In the genomic region with DNA sequence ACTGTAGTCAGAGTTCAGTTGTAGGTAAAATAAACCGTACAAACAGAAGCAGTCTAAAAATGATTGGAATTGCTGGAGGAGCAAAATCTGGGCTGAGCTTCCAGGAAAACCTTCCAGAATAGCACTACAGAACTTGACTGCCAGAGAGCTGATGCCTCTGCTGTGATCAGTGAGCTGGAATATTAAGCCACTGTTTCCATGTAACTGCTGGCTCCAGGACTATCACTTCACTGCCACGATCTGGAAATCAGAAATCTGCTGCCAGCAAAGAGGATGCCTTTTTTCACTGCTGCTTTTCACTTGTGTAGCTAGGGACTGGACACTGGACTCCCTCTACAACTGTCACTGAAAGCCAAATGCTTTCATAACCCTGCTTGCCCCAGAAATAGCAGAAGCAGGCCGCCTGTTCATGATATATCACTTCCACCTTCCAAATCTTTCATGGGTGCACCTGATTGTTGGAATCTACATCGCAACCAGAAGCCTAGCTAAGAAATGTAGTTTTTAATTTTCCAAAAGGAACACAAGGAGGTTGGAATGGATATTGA, we compare ENCODE assay signal across 18 cellular contexts.
"Had no signal": no experiment of that assay in that cellular context is flagged by ENCODE, and none has a peak within 500 bp of the region (broad histone marks: within the 10 kb centered on the region; RNA-seq: fewer than 3 reads in every experiment).

No MANE protein-coding gene starts in this region.

- H3K9me3 Mint-ChIP-seq: activated CD4-positive, alpha-beta T cell treated with anti-CD3 and anti-CD28 coated beads, Interleukin-2, amount 10 ng/mL, durations not matched to agents 24 days and 14 days; activated naive CD4-positive, alpha-beta T cell treated with anti-CD3 and anti-CD28 coated beads, Interleukin-2, amount 50 U/mL, for 24 hours; activated T-helper 2 cell treated with anti-CD3 and anti-CD28 coated beads, Interferon-gamma antibody, Interleukin-2, Interleukin-4, amounts not matched to agents 10 μg/mL and 5 μg/mL and 100 μg/mL, durations not matched to agents 14 hours and 24 hours and 36 hours; T-helper 1 cell treated with Interleukin-12 subunit alpha and Interleukin-12 subunit beta and Interleukin-4 antibody, amounts not matched to agents 30 μg/mL and 1 μg/mL, for 36 hours; WTC11 had no signal

- H3K9me3 ChIP-seq: esophagus squamous epithelium had no signal

- H3K4me3 ChIP-seq: dorsolateral prefrontal cortex, esophagus squamous epithelium had no signal

- H3K27me3 ChIP-seq: esophagus squamous epithelium had no signal

- H3K36me3 Mint-ChIP-seq: activated naive CD4-positive, alpha-beta T cell treated with anti-CD3 and anti-CD28 coated beads, Interleukin-2, amount 50 U/mL, for 24 hours; brain; WTC11 had no signal

- H3K36me3 ChIP-seq: esophagus squamous epithelium had no signal

- H3K4me3 Mint-ChIP-seq: activated CD4-positive, alpha-beta T cell treated with anti-CD3 and anti-CD28 coated beads, Interleukin-2, amount 10 ng/mL, durations not matched to agents 24 days and 14 days; activated naive CD4-positive, alpha-beta T cell treated with anti-CD3 and anti-CD28 coated beads, Interleukin-2, amount 50 U/mL, for 24 hours; brain; nephron progenitor cell; T-helper 1 cell treated with Interleukin-12 subunit alpha and Interleukin-12 subunit beta and Interleukin-4 antibody, amounts not matched to agents 30 μg/mL and 1 μg/mL, for 36 hours; WTC11 had no signal

- H3K27me3 Mint-ChIP-seq: activated naive CD4-positive, alpha-beta T cell treated with anti-CD3 and anti-CD28 coated beads, Interleukin-2, amount 50 U/mL, for 24 hours had no signal

- H3K4me1 ChIP-seq: esophagus squamous epithelium had no signal

- FAIRE-seq: endometrium, urothelium cell line had no signal

- ATAC-seq: left lobe of liver, WTC11 had no signal

- H3K27ac Mint-ChIP-seq: activated CD4-positive, alpha-beta T cell treated with anti-CD3 and anti-CD28 coated beads, Interleukin-2, amount 10 ng/mL, durations not matched to agents 24 days and 14 days; activated naive CD4-positive, alpha-beta T cell treated with anti-CD3 and anti-CD28 coated beads, Interleukin-2, amount 50 U/mL, for 24 hours; activated T-helper 2 cell treated with anti-CD3 and anti-CD28 coated beads, Interferon-gamma antibody, Interleukin-2, Interleukin-4, amounts not matched to agents 10 μg/mL and 5 μg/mL and 100 μg/mL, durations not matched to agents 14 hours and 24 hours and 36 hours; brain; nephron progenitor cell; T-helper 1 cell treated with Interleukin-12 subunit alpha and Interleukin-12 subunit beta and Interleukin-4 antibody, amounts not matched to agents 30 μg/mL and 1 μg/mL, for 36 hours; WTC11 had no signal

- H3K4me1 Mint-ChIP-seq: activated CD4-positive, alpha-beta T cell treated with anti-CD3 and anti-CD28 coated beads, Interleukin-2, amount 10 ng/mL, durations not matched to agents 24 days and 14 days; activated naive CD4-positive, alpha-beta T cell treated with anti-CD3 and anti-CD28 coated beads, Interleukin-2, amount 50 U/mL, for 24 hours; nephron progenitor cell had no signal

- DNase-seq: activated CD4-positive, alpha-beta T cell treated with anti-CD3 and anti-CD28 coated beads, Interleukin-2, amount 10 ng/mL, durations not matched to agents 24 days and 14 days; activated CD8-positive, alpha-beta memory T cell treated with anti-CD3 and anti-CD28 coated beads for 24 hours; amniotic stem cell; esophagus squamous epithelium; head of caudate nucleus; islet precursor cell; mesenchymal stem cell; nephron progenitor cell; stimulated activated CD4-positive, alpha-beta T cell treated with anti-CD3 and anti-CD28 coated beads, Interleukin-4, amount 100 ng/mL, for 4 hours had no signal

- H3K27ac ChIP-seq: esophagus squamous epithelium had no signal
